11 cellular contexts compared by ENCODE assay signal in the genomic region with DNA sequence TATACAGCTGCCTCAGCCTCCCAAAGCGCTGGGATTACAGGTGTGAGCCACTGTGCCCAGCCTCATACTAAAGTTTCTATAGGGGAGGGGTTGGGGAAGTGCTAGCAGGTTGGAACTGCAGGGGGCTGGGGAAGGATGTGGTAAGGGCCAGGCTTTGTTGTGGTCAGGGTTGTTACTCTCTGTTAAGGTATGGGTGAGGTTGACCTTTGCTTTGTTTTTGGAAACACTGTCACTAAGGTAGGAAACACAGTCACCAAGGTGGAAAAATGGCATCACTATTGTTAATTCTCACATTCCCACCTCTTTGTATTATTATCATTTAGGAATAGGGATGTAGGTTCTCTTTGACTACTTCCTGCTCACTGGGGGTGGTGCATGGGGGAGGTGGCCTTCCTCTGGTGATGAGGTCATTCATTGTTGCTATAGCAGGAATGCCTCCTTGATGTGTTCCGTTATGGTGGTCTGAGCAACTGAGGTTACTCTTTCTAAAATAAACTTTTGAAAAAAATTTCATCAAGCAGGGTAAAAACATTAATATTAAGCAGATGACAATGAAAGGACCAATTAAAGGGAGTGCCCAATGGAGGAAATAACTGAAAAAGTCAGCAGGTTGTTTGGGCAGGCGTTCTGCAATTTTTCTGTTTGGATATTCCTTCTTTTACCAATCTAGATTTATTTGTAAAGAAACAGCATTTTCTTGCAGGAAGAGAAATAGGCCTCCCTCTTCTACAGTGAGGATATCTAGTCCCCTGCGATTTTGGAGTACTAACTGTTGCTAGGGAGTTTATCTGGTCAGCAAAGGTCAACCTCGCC.
A peak's percentile ranks its signal among the peaks of the same experiment; 100 is the strongest.
DNase-seq lines count a peak whose midpoint lies in the region; ATAC-seq, FAIRE-seq and TF ChIP-seq lines count a peak whose summit lies in the region.
"Had no signal": no experiment of that assay in that cellular context is flagged by ENCODE, and none has a peak within 500 bp of the region (broad histone marks: within the 10 kb centered on the region; RNA-seq: fewer than 3 reads in every experiment).

No MANE protein-coding gene starts in this region.

- peak overlapping the region; percentile 83 to 95 for H3K27ac Mint-ChIP-seq in stimulated activated naive CD8-positive, alpha-beta T cell treated with anti-CD3 and anti-CD28 coated beads, Interleukin-15, amount 100 ng/mL, for 72 hours

- no peak overlapping the region for H3K9ac ChIP-seq in K562 (ENCODE audit: insufficient read depth in 1 of 2, low read depth in 2 of 2, low read length in 2 of 2)

- TF ChIP-seq RAD21 in K562 (CRISPR knock-in tag; conservative IDR thresholded peaks at IDR 0.05 in 1 of 2, IDR thresholded peaks at IDR 0.05 in 1 of 2), result no peak

- H3K4me3 ChIP-seq in NB4 (ENCODE audit: low read depth, low read length), result no peak overlapping the region
- H3K4me3 ChIP-seq in K562, result no peak overlapping the region
- no peak overlapping the region for H3K4me3 ChIP-seq in coronary artery
- H3K4me3 ChIP-seq: MG63, skin epidermis had no signal

- no peaks in the 10 kb centered on the region for H3K79me2 ChIP-seq in K562 (ENCODE audit: control insufficient read depth, insufficient read depth, low read length)

- no peak for TF ChIP-seq EP300 in K562 (IDR thresholded peaks at IDR 0.05; ENCODE audit: low read length)

- H3K9me1 ChIP-seq in K562 (ENCODE audit: control insufficient read depth, insufficient read depth, low read length), result no peaks in the 10 kb centered on the region

- no peak for FAIRE-seq in K562 (lab: Jason Lieb, UNC)
- FAIRE-seq: islet of Langerhans had no signal

- no peak overlapping the region for H2AFZ ChIP-seq in K562 (ENCODE audit: low read depth, low read length)

- no peaks in the 10 kb centered on the region for H3K9me3 ChIP-seq in K562 (replicated peaks; ENCODE audit: control insufficient read depth, insufficient read depth, low read depth, low read length)
- H3K9me3 ChIP-seq: MG63 had no signal

- H4K20me1 ChIP-seq in K562 (replicated peaks; ENCODE audit: control insufficient read depth, insufficient read depth, low read length), result no peaks in the 10 kb centered on the region

- H3K4me2 ChIP-seq in K562 (ENCODE audit: insufficient read depth, low read length), result no peak overlapping the region

- H3K27me3 ChIP-seq in K562 (ENCODE audit: control insufficient read depth in 2 of 2, insufficient read depth in 2 of 2, low read length in 2 of 2), result peaks cover 3 to 12% of the 10 kb centered on the region in 2 experiments; a peak in 2 of 5 replicates
- H3K27me3 ChIP-seq: MG63 had no signal

- H3K27me3 Mint-ChIP-seq in stimulated activated naive CD8-positive, alpha-beta T cell treated with anti-CD3 and anti-CD28 coated beads, Interleukin-15, amount 100 ng/mL, for 72 hours, result peaks cover 38% of the 10 kb centered on the region

- H3K4me3 Mint-ChIP-seq in stimulated activated naive CD8-positive, alpha-beta T cell treated with anti-CD3 and anti-CD28 coated beads, Interleukin-15, amount 100 ng/mL, for 72 hours, result peak overlapping the region; percentile 33 to 37

- 0% methylated on average over 5 of the region's 5 CpGs for WGBS in K562 (ENCODE audit: insufficient coverage, low coverage, missing lambda C conversion rate)

- BruUV-seq in K562 (replicated peaks; lab: Mats Ljungman, UMichigan), result no TSS peak

- no peak for TF ChIP-seq POLR2A in NB4 (IDR thresholded peaks at IDR 0.05; ENCODE audit: extremely low read depth, insufficient read length)
- no peak for TF ChIP-seq POLR2A in K562 (conservative IDR thresholded peaks at IDR 0.05)

- no peaks in the 10 kb centered on the region for H3K4me1 ChIP-seq in K562 (replicated peaks in 1 of 2; ENCODE audit: control insufficient read depth in 2 of 2, insufficient read depth in 2 of 2, low read length in 2 of 2)

- ATAC-seq in K562, result no peak
- peak; percentile 100 for ATAC-seq in stimulated activated naive CD8-positive, alpha-beta T cell treated with anti-CD3 and anti-CD28 coated beads, Interleukin-15, amount 100 ng/mL, for 72 hours
- no peak for ATAC-seq in HG03045 (IDR thresholded peaks at IDR 0.05; ENCODE audit: unreplicated experiment)
- ATAC-seq in HG03196 (IDR thresholded peaks at IDR 0.05; ENCODE audit: unreplicated experiment), result no peak

- peaks cover 45% of the 10 kb centered on the region for H3K4me1 Mint-ChIP-seq in stimulated activated naive CD8-positive, alpha-beta T cell treated with anti-CD3 and anti-CD28 coated beads, Interleukin-15, amount 100 ng/mL, for 72 hours

- peaks cover 5 to 12% of the 10 kb centered on the region in 2 donors for H3K9me3 Mint-ChIP-seq in stimulated activated naive CD8-positive, alpha-beta T cell treated with anti-CD3 and anti-CD28 coated beads, Interleukin-15, amount 100 ng/mL, for 72 hours

- CTCF ChIA-PET in K562 (lab: Yijun Ruan, JAX; ENCODE audit: low intra/inter-chr PET ratio), result no interaction called here

- TF ChIP-seq CTCF in NB4 (IDR thresholded peaks at IDR 0.05; ENCODE audit: low read depth, low read length) (no peak), K562 (IDR thresholded peaks at IDR 0.05 in 2 of 3, conservative IDR thresholded peaks at IDR 0.05 in 1 of 3; ENCODE audit: insufficient read depth in 2 of 3, low read depth in 1 of 3, low read length in 3 of 3) (no peak), coronary artery (IDR thresholded peaks at IDR 0.05) (no peak)

- in situ Hi-C loops in K562 (cut with MboI), result no loop called here

- no peaks in the 10 kb centered on the region for H3K36me3 ChIP-seq in K562 (ENCODE audit: control insufficient read depth, insufficient read depth, low read length)
- H3K36me3 ChIP-seq: MG63 had no signal

- H3K27ac ChIP-seq in K562 (ENCODE audit: extremely low read depth, low read depth, low read length) (no peak overlapping the region), coronary artery (no peak overlapping the region)
- H3K27ac ChIP-seq: skin epidermis had no signal

- peak; percentile 4 to 70 for DNase-seq in stimulated activated CD4-positive, alpha-beta T cell treated with anti-CD3 and anti-CD28 coated beads, Interleukin-12 subunit alpha, Interleukin-12 subunit beta, amount 100 ng/mL, for 24 hours (ENCODE audit: low read depth in 2 of 2)
- DNase-seq in stimulated activated CD4-positive, alpha-beta T cell treated with anti-CD3 and anti-CD28 coated beads, Interleukin-12 subunit alpha, Interleukin-12 subunit beta, amount 100 ng/mL, for 4 hours, result no peak
- DNase-seq in NB4 (ENCODE audit: low read depth) (peak; percentile 56), K562 (ENCODE audit: extremely low read depth in 1 of 4, low spot score in 3 of 4) (no peak), coronary artery (ENCODE audit: low spot score) (no peak)
- DNase-seq in stimulated activated naive CD8-positive, alpha-beta T cell treated with anti-CD3 and anti-CD28 coated beads, Interleukin-15, amount 100 ng/mL, for 72 hours, result peak; percentile 77 to 89
- DNase-seq: MG63 had no signal

- POLR2A ChIA-PET in K562 (lab: Yijun Ruan, JAX), result interaction anchor here (0.6 kb wide), 1 partner anchor 38 kb away, joined by 3 read pairs; no protein-coding TSS in a partner anchor

- intact Hi-C loops in K562 (cut with micrococcal nuclease), result no loop called here

TF ChIP-seq in K562, 482 proteins besides CTCF, POLR2A, EP300 and RAD21:
- TF ChIP-seq ATF3 (IDR thresholded peaks at IDR 0.05) (peak; percentile 20; the same call in 1 of the 2 replicates), ATF3 (CRISPR knock-in tag; conservative IDR thresholded peaks at IDR 0.05) (no peak), ZBTB17 (CRISPR knock-in tag; IDR thresholded peaks at IDR 0.05) (no peak), BRCA1 (IDR thresholded peaks at IDR 0.05) (no peak), BRCA1 (CRISPR knock-in tag; IDR thresholded peaks at IDR 0.05) (no peak), ZNF133 (CRISPR knock-in tag; IDR thresholded peaks at IDR 0.05) (no peak), ZFP36 (IDR thresholded peaks at IDR 0.05; ENCODE audit: low read depth, low read length, partially characterized antibody) (peak; percentile 24), SMARCA5 (IDR thresholded peaks at IDR 0.05) (no peak), TBP (optimal IDR thresholded peaks at IDR 0.05; ENCODE audit: low read depth, low read length) (no peak), TAL1 (IDR thresholded peaks at IDR 0.05) (no peak), RBM22 (IDR thresholded peaks at IDR 0.05; ENCODE audit: low read depth, low read length, poor library complexity, severe bottlenecking) (no peak), ATF1 (CRISPR knock-in tag; IDR thresholded peaks at IDR 0.05) (no peak), ATF1 (tag; IDR thresholded peaks at IDR 0.05) (no peak), JUN (IDR thresholded peaks at IDR 0.05; ENCODE audit: borderline replicate concordance, low read depth, low read length) (no peak), JUN (CRISPR knock-in tag; IDR thresholded peaks at IDR 0.05; ENCODE audit: borderline replicate concordance) (no peak), ZKSCAN8 (CRISPR knock-in tag; IDR thresholded peaks at IDR 0.05) (no peak), SREBF2 (CRISPR knock-in tag; IDR thresholded peaks at IDR 0.05) (no peak), POLR3G (IDR thresholded peaks at IDR 0.05; ENCODE audit: extremely low read depth, insufficient read length, insufficient replicate concordance) (no peak), ZNF764 (CRISPR knock-in tag; IDR thresholded peaks at IDR 0.05; ENCODE audit: low read depth) (no peak)

Comparison
In these comparisons a context has a peak if more than half of its experiments do, and no peak if none do; other contexts are left out.
1. DNase-seq: peak in stimulated activated CD4-positive, alpha-beta T cell treated with anti-CD3 and anti-CD28 coated beads, Interleukin-12 subunit alpha, Interleukin-12 subunit beta, amount 100 ng/mL, for 24 hours (2 of 2), NB4 (single experiment) and stimulated activated naive CD8-positive, alpha-beta T cell treated with anti-CD3 and anti-CD28 coated beads, Interleukin-15, amount 100 ng/mL, for 72 hours (2 of 2); none in stimulated activated CD4-positive, alpha-beta T cell treated with anti-CD3 and anti-CD28 coated beads, Interleukin-12 subunit alpha, Interleukin-12 subunit beta, amount 100 ng/mL, for 4 hours (single experiment), K562 (0 of 4) and coronary artery (single experiment).